Comparison of ENCODE assay signal across 35 cellular contexts in the genomic region with DNA sequence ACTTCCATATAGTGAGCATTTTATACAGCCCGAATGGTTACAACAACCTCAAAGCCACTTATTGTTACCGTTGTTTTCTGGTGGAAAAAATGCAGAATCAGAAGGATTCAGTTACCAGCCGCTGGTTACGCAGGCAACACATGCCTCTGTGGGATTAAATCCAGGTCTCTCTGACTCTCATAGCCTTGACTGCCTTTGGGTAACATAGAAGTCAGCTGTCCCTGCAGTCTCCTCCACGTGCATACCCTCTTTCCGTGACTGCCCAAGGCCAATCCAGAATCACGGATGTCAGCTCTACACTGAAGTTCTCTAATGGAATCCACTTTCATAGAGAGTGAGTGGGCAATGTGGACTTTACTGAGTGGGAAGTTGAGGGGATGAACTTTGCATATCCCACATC.
DNase-seq lines count a peak whose midpoint lies in the region; ATAC-seq, FAIRE-seq and TF ChIP-seq lines count a peak whose summit lies in the region.
"Had no signal": no experiment of that assay in that cellular context is flagged by ENCODE, and none has a peak within 500 bp of the region (broad histone marks: within the 10 kb centered on the region; RNA-seq: fewer than 3 reads in every experiment).

No MANE protein-coding gene starts in this region.

- CTCF ChIA-PET in H1 (lab: Charles Lee; ENCODE audit: partially characterized antibody), result interaction anchor here (1.4 to 7.2 kb wide), 4 partner anchors 8 to 76 kb away, joined by 3 to 42 read pairs (median 10); no protein-coding TSS in a partner anchor

- H3K4me3 Mint-ChIP-seq in neural crest cell, result peak overlapping the region; percentile 16
- H3K4me3 Mint-ChIP-seq: B cell; CD14-positive monocyte; CD4-positive, alpha-beta memory T cell; CD4-positive, alpha-beta T cell; CD4-positive, CD25-positive, alpha-beta regulatory T cell; CD8-positive, alpha-beta memory T cell; CD8-positive, alpha-beta T cell had no signal

- no peaks in the 10 kb centered on the region for H3K9me3 Mint-ChIP-seq in neural crest cell
- H3K9me3 Mint-ChIP-seq: CD4-positive, alpha-beta T cell; CD8-positive, alpha-beta T cell had no signal

- TF ChIP-seq POLR2A in adrenal gland (IDR thresholded peaks at IDR 0.05) (no peak), H1 (IDR thresholded peaks at IDR 0.05; ENCODE audit: control extremely low read depth in 1 of 2, low read depth in 2 of 2, low read length in 2 of 2) (no peak)

- H3K4me2 ChIP-seq in H1 (ENCODE audit: insufficient read depth in 1 of 2, low read depth in 2 of 2, low read length in 2 of 2), result no peak overlapping the region
- H3K4me2 ChIP-seq: A549; BLaER1; BLaER1 treated with 17β-estradiol and CSF1 and Interleukin-3, amounts not matched to agents 10 nM and 100 nM had no signal

- H4K20me1 ChIP-seq in H1 (replicated peaks in 1 of 2; ENCODE audit: control insufficient read depth in 1 of 2, insufficient read depth in 2 of 2, low read length in 2 of 2), result no peaks in the 10 kb centered on the region
- H4K20me1 ChIP-seq: BLaER1; BLaER1 treated with 17β-estradiol and CSF1 and Interleukin-3, amounts not matched to agents 10 nM and 100 nM had no signal

- no peaks in the 10 kb centered on the region for H3K79me2 ChIP-seq in H1 (ENCODE audit: control insufficient read depth in 1 of 2, insufficient read depth in 2 of 2, low read length in 2 of 2)

- no peak for TF ChIP-seq EP300 in H1 (IDR thresholded peaks at IDR 0.05; ENCODE audit: borderline replicate concordance in 1 of 2, low read depth in 2 of 2, low read length in 2 of 2)

- no peaks in the 10 kb centered on the region for H3K36me3 ChIP-seq in adrenal gland (replicated peaks in 1 of 2)
- H3K36me3 ChIP-seq in H1 (ENCODE audit: control insufficient read depth in 2 of 4, insufficient read depth in 4 of 4, low read length in 3 of 4), result no peaks in the 10 kb centered on the region
- H3K36me3 ChIP-seq: BE2C; BLaER1; BLaER1 treated with 17β-estradiol and CSF1 and Interleukin-3, amounts not matched to agents 10 nM and 100 nM had no signal

- no peak overlapping the region for H2BK120ac ChIP-seq in H1 (replicated peaks; ENCODE audit: low read depth, low read length)

- H3K4ac ChIP-seq in H1 (replicated peaks; ENCODE audit: insufficient read length, low read depth, low read length), result no peak overlapping the region

- H3K4me1 Mint-ChIP-seq in neural crest cell, result peaks cover 41% of the 10 kb centered on the region
- H3K4me1 Mint-ChIP-seq: B cell; CD14-positive monocyte; CD4-positive, CD25-positive, alpha-beta regulatory T cell; CD8-positive, alpha-beta memory T cell had no signal

- no peak overlapping the region for H4K5ac ChIP-seq in H1 (ENCODE audit: insufficient read length, low read depth, low read length)

- no peak overlapping the region for H3K14ac ChIP-seq in H1 (ENCODE audit: insufficient read length)

- TF ChIP-seq CTCF in adrenal gland (IDR thresholded peaks at IDR 0.05), result no peak
- no peak for TF ChIP-seq CTCF in H1 (IDR thresholded peaks at IDR 0.05; ENCODE audit: control extremely low read depth in 1 of 3, insufficient read depth in 1 of 3, low read depth in 1 of 3, low read length in 3 of 3)
- no peak for TF ChIP-seq CTCF in neural crest cell (conservative IDR thresholded peaks at IDR 0.05)

- no peaks in the 10 kb centered on the region for H3K23me2 ChIP-seq in H1 (ENCODE audit: low read depth, low read length)

- H4K91ac ChIP-seq in H1 (replicated peaks; ENCODE audit: insufficient read length, low read length), result no peak overlapping the region

- no peak overlapping the region for H2BK12ac ChIP-seq in H1 (ENCODE audit: low read depth, low read length)

- H3K9ac ChIP-seq in H1 (replicated peaks in 1 of 4; ENCODE audit: extremely low read depth in 1 of 4, low read depth in 3 of 4, low read length in 3 of 4), result no peak overlapping the region
- H3K9ac ChIP-seq: BLaER1; BLaER1 treated with 17β-estradiol and CSF1 and Interleukin-3, amounts not matched to agents 10 nM and 100 nM had no signal

- peak overlapping the region; percentile 66; the same call in 1 of the 2 replicates for H2AFZ ChIP-seq in H1 (ENCODE audit: low read length)

- POLR2A ChIA-PET in H1 (lab: Charles Lee; ENCODE audit: partially characterized antibody), result no interaction called here

- no peak overlapping the region for H2BK5ac ChIP-seq in H1 (ENCODE audit: low read depth, low read length)

- H3K27ac ChIP-seq in adrenal gland (no peak overlapping the region), H1 (ENCODE audit: low read depth, low read length) (no peak overlapping the region)
- H3K27ac ChIP-seq: 22Rv1; A549; BLaER1; BLaER1 treated with 17β-estradiol and CSF1 and Interleukin-3, amounts not matched to agents 10 nM and 100 nM; C4-2B had no signal

- H2AK5ac ChIP-seq in H1 (ENCODE audit: low read depth, low read length), result no peak overlapping the region

- H3K4me1 ChIP-seq in adrenal gland (replicated peaks in 1 of 2) (no peaks in the 10 kb centered on the region), H1 (replicated peaks in 1 of 4; ENCODE audit: control insufficient read depth in 3 of 4, insufficient read depth in 4 of 4, low read length in 3 of 4) (no peaks in the 10 kb centered on the region; a peak in 1 of 7 replicates)
- H3K4me1 ChIP-seq: A549; BE2C; BLaER1; BLaER1 treated with 17β-estradiol and CSF1 and Interleukin-3, amounts not matched to agents 10 nM and 100 nM; Caco-2 had no signal

- peak in 6 of 7 donors; percentile 24 to 62 (median 45) for DNase-seq in adrenal gland
- DNase-seq in H1 (ENCODE audit: low read depth in 1 of 2, low spot score in 2 of 2), result no peak
- no peak for DNase-seq in neural crest cell (ENCODE audit: low read depth, low spot score)
- DNase-seq in NCI-H2196 treated with DMSO at 0.1 percent for 48 hours (lab: John Stamatoyannopoulos, UW; ENCODE audit: unreplicated experiment), result no peak
- DNase-seq: 8988T; ACHN; AML-193; BE2C; C1 segment of cervical spinal cord; Caco-2; Calu3; CD4-positive, alpha-beta memory T cell; CD4-positive, alpha-beta T cell; CD4-positive, CD25-positive, alpha-beta regulatory T cell; CD8-positive, alpha-beta memory T cell; CD8-positive, alpha-beta T cell; COR-L47; DMS 273 treated with DMSO at 0.1 percent for 48 hours; DMS153; DMS53; DMS79; DMS79 treated with DMSO at 0.1 percent for 48 hours; DND-41; EL had no signal

- H3K4me3 ChIP-seq in adrenal gland (no peak overlapping the region), H1 (ENCODE audit: extremely low read depth in 1 of 4, insufficient read depth in 2 of 4, low read depth in 3 of 4, low read length in 4 of 4) (no peak overlapping the region)
- H3K4me3 ChIP-seq: A549; BLaER1; BLaER1 treated with 17β-estradiol and CSF1 and Interleukin-3, amounts not matched to agents 10 nM and 100 nM had no signal

- H3K79me1 ChIP-seq in H1 (ENCODE audit: low read depth, low read length), result no peaks in the 10 kb centered on the region; the same call in 1 of the 2 replicates

- no peak overlapping the region for H3K56ac ChIP-seq in H1 (replicated peaks; ENCODE audit: insufficient read length, low read depth, low read length)

- no peaks in the 10 kb centered on the region for H3K27me3 ChIP-seq in adrenal gland
- no peaks in the 10 kb centered on the region for H3K27me3 ChIP-seq in H1 (replicated peaks in 1 of 4; ENCODE audit: control insufficient read depth in 3 of 4, extremely low read depth in 1 of 4, insufficient read depth in 3 of 4, low read length in 3 of 4)
- H3K27me3 ChIP-seq: BE2C; BLaER1; BLaER1 treated with 17β-estradiol and CSF1 and Interleukin-3, amounts not matched to agents 10 nM and 100 nM had no signal

- TF ChIP-seq RAD21 in H1 (IDR thresholded peaks at IDR 0.05 in 1 of 2, conservative IDR thresholded peaks at IDR 0.05 in 1 of 2; ENCODE audit: low read depth in 2 of 2, low read length in 2 of 2), result no peak

- no peaks in the 10 kb centered on the region for H3K27me3 Mint-ChIP-seq in neural crest cell (ENCODE audit: low read depth)
- H3K27me3 Mint-ChIP-seq: B cell; CD4-positive, alpha-beta T cell; CD4-positive, CD25-positive, alpha-beta regulatory T cell had no signal

- H3K9me3 ChIP-seq in adrenal gland (replicated peaks in 1 of 3) (no peaks in the 10 kb centered on the region), H1 (ENCODE audit: insufficient read depth in 2 of 2, low read depth in 1 of 2, low read length in 1 of 2) (peaks cover 0 to 6% of the 10 kb centered on the region in 2 experiments; a peak in 1 of 4 replicates)
- H3K9me3 ChIP-seq: A549, BE2C, Caco-2 had no signal

- intact Hi-C loops in adrenal gland (cut with DNase I), result no loop called here

- ATAC-seq in GM18511 (IDR thresholded peaks at IDR 0.05; ENCODE audit: unreplicated experiment), result no peak
- no peak for ATAC-seq in HG03460 (IDR thresholded peaks at IDR 0.05; ENCODE audit: unreplicated experiment)
- ATAC-seq: A549; CD8-positive, alpha-beta T cell had no signal

- H3K18ac ChIP-seq in H1 (ENCODE audit: extremely low read depth, low read length), result no peak overlapping the region

- H2BK20ac ChIP-seq in H1 (ENCODE audit: low read length), result no peak overlapping the region

- no peak overlapping the region for H3K23ac ChIP-seq in H1 (ENCODE audit: insufficient read length)

- no peak for FAIRE-seq in H1 (lab: Jason Lieb, UNC)
- FAIRE-seq: A204.1, A549, D721Med had no signal

- WGBS in adrenal gland, 4 donors, result 41 to 49% (median 45%) methylated on average over 7 of the region's 7 CpGs
- 89% methylated on average over 7 of the region's 7 CpGs; no CpG with 5 or more reads in 1 of the 2 experiments for WGBS in H1 (ENCODE audit: extremely low coverage in 1 of 2, insufficient coverage in 1 of 2, insufficient read length in 1 of 2, insufficient replicate concordance in 2 of 2, low coverage in 1 of 2, low lambda C conversion rate in 2 of 2, missing lambda C conversion rate in 1 of 2), 2 experiments

- H2BK15ac ChIP-seq in H1 (ENCODE audit: low read length), result no peak overlapping the region

- H3K36me3 Mint-ChIP-seq in neural crest cell (ENCODE audit: low read depth), result peaks cover 13% of the 10 kb centered on the region
- H3K36me3 Mint-ChIP-seq: CD14-positive monocyte; CD4-positive, alpha-beta memory T cell; CD4-positive, CD25-positive, alpha-beta regulatory T cell; CD8-positive, alpha-beta memory T cell; CD8-positive, alpha-beta T cell had no signal

- no peak overlapping the region for H3K27ac Mint-ChIP-seq in neural crest cell (ENCODE audit: unreplicated experiment)
- H3K27ac Mint-ChIP-seq: B cell; CD14-positive monocyte; CD4-positive, alpha-beta memory T cell; CD4-positive, alpha-beta T cell; CD4-positive, CD25-positive, alpha-beta regulatory T cell; CD8-positive, alpha-beta memory T cell; CD8-positive, alpha-beta T cell had no signal

- no peak overlapping the region for H4K8ac ChIP-seq in H1 (ENCODE audit: extremely low read depth, insufficient read depth, low read length)

TF ChIP-seq in H1, 55 proteins besides CTCF, POLR2A, EP300 and RAD21 (continues in another document):
- TF ChIP-seq SP4 (IDR thresholded peaks at IDR 0.05; ENCODE audit: low read length), result no peak
- TF ChIP-seq SIRT6 (IDR thresholded peaks at IDR 0.05; ENCODE audit: low read length), result no peak
- TF ChIP-seq, protein P1, sequence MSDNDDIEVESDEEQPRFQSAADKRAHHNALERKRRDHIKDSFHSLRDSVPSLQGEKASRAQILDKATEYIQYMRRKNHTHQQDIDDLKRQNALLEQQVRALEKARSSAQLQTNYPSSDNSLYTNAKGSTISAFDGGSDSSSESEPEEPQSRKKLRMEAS (IDR thresholded peaks at IDR 0.05), result no peak
- no peak for TF ChIP-seq RFX5 (IDR thresholded peaks at IDR 0.05; ENCODE audit: borderline replicate concordance, low read depth, low read length)
- TF ChIP-seq CREB1 (IDR thresholded peaks at IDR 0.05), result no peak

Comparison
In these comparisons a context has a peak if more than half of its experiments do, and no peak if none do; other contexts are left out.
1. DNase-seq: peak in adrenal gland (6 of 7); none in H1 (0 of 2), neural crest cell (single experiment) and NCI-H2196 treated with DMSO at 0.1 percent for 48 hours (single experiment).